ENCODE assay signal across 8 cellular contexts in the genomic region with DNA sequence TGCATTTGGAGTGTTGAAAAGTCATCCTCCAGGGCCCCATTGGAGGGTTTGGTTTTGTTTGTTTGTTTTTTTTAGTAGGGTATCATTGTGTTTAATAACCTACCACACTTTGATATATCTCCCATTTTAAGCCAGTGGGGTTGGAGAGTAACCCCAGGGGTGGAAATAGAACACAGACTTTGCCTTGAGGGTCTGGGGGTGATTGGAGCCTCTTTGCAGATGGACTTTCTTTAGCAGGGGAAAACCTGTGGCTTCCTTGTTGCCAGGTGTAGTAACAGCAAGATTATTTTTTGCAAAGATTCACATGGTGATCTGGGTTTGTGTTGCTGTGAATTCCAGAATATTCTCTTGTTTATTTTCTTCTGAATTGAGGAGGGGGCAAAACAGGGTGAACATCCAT. TPM values are rescaled to one million over a fixed set of nuclear protein-coding genes. Genes with fewer than 3 reads are reported as not detected.
DNase-seq lines count a peak whose midpoint lies in the region; ATAC-seq and TF ChIP-seq lines count a peak whose summit lies in the region.

No MANE protein-coding gene starts in this region.

- no peaks in the 10 kb centered on the region for H3F3A ChIP-seq in OCI-LY1 (ENCODE audit: insufficient read depth, low read length)

- H3K4me1 Mint-ChIP-seq in CD4-positive, alpha-beta memory T cell: peaks cover 28 to 64% (median 49%) of the 10 kb centered on the region in 4 donors
- peaks cover 12% of the 10 kb centered on the region for H3K4me1 Mint-ChIP-seq in endothelial cell (ENCODE audit: unreplicated experiment)

- TF ChIP-seq CTCF in OCI-LY1 (IDR thresholded peaks at IDR 0.05; ENCODE audit: low read length) (no peak), endothelial cell (IDR thresholded peaks at IDR 0.05; ENCODE audit: unreplicated experiment) (no peak), osteoblast (IDR thresholded peaks at IDR 0.05; ENCODE audit: extremely low read depth, low read depth, low read length) (no peak)

- H4K20me1 ChIP-seq in OCI-LY1 (ENCODE audit: insufficient read depth, low read length) (no peaks in the 10 kb centered on the region), osteoblast (ENCODE audit: insufficient read depth, low read length) (peaks cover 36% of the 10 kb centered on the region)

- H2AFZ ChIP-seq in OCI-LY1 (ENCODE audit: low read length) (no peak overlapping the region), osteoblast (ENCODE audit: low read length) (peak overlapping the region; percentile 82)

- no peaks in the 10 kb centered on the region for H3K27me3 ChIP-seq in CD4-positive, alpha-beta memory T cell (ENCODE audit: insufficient read depth, low read length)
- no peaks in the 10 kb centered on the region for H3K27me3 ChIP-seq in OCI-LY1 (ENCODE audit: insufficient read depth, low read length)
- H3K27me3 ChIP-seq in osteoblast (ENCODE audit: insufficient read depth, low read length): no peaks in the 10 kb centered on the region

- no peaks in the 10 kb centered on the region for H3K36me3 ChIP-seq in CD4-positive, alpha-beta memory T cell (ENCODE audit: insufficient read depth, low read length)
- H3K36me3 ChIP-seq in OCI-LY1 (ENCODE audit: insufficient read depth, low read length) (peaks cover 6% of the 10 kb centered on the region; the same call in 1 of the 2 replicates), osteoblast (ENCODE audit: insufficient read depth, low read length) (no peaks in the 10 kb centered on the region)

- peaks cover 58% of the 10 kb centered on the region for H3K4me1 ChIP-seq in CD4-positive, alpha-beta memory T cell (ENCODE audit: insufficient read depth, low read length)
- H3K4me1 ChIP-seq in OCI-LY1 (ENCODE audit: insufficient read depth, low read length, severe bottlenecking) (peaks cover 35% of the 10 kb centered on the region), osteoblast (ENCODE audit: insufficient read depth, low read length) (peaks cover 29% of the 10 kb centered on the region)

- no peak for ATAC-seq in GM18867 (IDR thresholded peaks at IDR 0.05; ENCODE audit: unreplicated experiment)
- no peak for ATAC-seq in GM19455 (IDR thresholded peaks at IDR 0.05; ENCODE audit: unreplicated experiment)

- peak overlapping the region; percentile 94 to 100 (median 99) for H3K27ac Mint-ChIP-seq in CD4-positive, alpha-beta memory T cell
- H3K27ac Mint-ChIP-seq in endothelial cell (ENCODE audit: unreplicated experiment): peak overlapping the region; percentile 48

- H3K9me3 Mint-ChIP-seq in CD4-positive, alpha-beta memory T cell: no peaks in the 10 kb centered on the region
- H3K9me3 Mint-ChIP-seq in endothelial cell (ENCODE audit: unreplicated experiment): no peaks in the 10 kb centered on the region

- no peaks in the 10 kb centered on the region for H3K9me2 ChIP-seq in OCI-LY1 (ENCODE audit: low read depth, low read length)

- no peaks in the 10 kb centered on the region for H3K9me3 ChIP-seq in CD4-positive, alpha-beta memory T cell (ENCODE audit: control insufficient read depth in 1 of 2, low read length in 2 of 2)
- H3K9me3 ChIP-seq in OCI-LY1 (ENCODE audit: low read length): no peaks in the 10 kb centered on the region
- H3K9me3 ChIP-seq in osteoblast (ENCODE audit: low read depth, low read length): no peaks in the 10 kb centered on the region

- POLR2A ChIA-PET in CD4-positive, alpha-beta memory T cell (lab: Charles Lee; ENCODE audit: partially characterized antibody): interaction anchor here (0.6 to 1.8 kb wide), 7 partner anchors 9 to 172 kb away, joined by 3 to 24 read pairs (median 5); a partner anchor contains a TSS

- H3K79me2 ChIP-seq in OCI-LY1 (ENCODE audit: insufficient read depth, low read length) (peaks cover 62% of the 10 kb centered on the region), osteoblast (ENCODE audit: insufficient read depth, low read length) (peaks cover 67% of the 10 kb centered on the region)

- intact Hi-C loops in CD4-positive, alpha-beta memory T cell (cut with micrococcal nuclease): loop anchor here (1.0 kb wide), 2 partner anchors 10 to 63 kb away; a partner anchor contains a TSS

- no peak for DNase-seq in CD4-positive, alpha-beta memory T cell
- no peak for DNase-seq in endothelial cell (ENCODE audit: low spot score)
- DNase-seq in osteoblast (ENCODE audit: insufficient read length, low spot score, missing footprints): no peak
- no peak for DNase-seq in germinal center (ENCODE audit: low spot score)
- no peak for DNase-seq in DMS79 treated with DMSO at 0.1 percent for 48 hours (lab: John Stamatoyannopoulos, UW)

- H3K4me2 ChIP-seq in OCI-LY1 (ENCODE audit: low read length) (peak overlapping the region; percentile 75), osteoblast (ENCODE audit: insufficient read depth, low read length) (peak overlapping the region; percentile 96)

- peaks cover 2 to 22% of the 10 kb centered on the region in 2 donors for H3K36me3 Mint-ChIP-seq in CD4-positive, alpha-beta memory T cell
- H3K36me3 Mint-ChIP-seq in endothelial cell (ENCODE audit: low read depth, unreplicated experiment): peaks cover 3% of the 10 kb centered on the region

- H3K27ac ChIP-seq in CD4-positive, alpha-beta memory T cell (ENCODE audit: low read depth, low read length): peak overlapping the region; percentile 76
- H3K27ac ChIP-seq in OCI-LY1 (ENCODE audit: low read depth, low read length, poor library complexity, severe bottlenecking): peak overlapping the region; percentile 79
- H3K27ac ChIP-seq in osteoblast (ENCODE audit: low read depth, low read length): peak overlapping the region; percentile 83

- H3K4me3 ChIP-seq in CD4-positive, alpha-beta memory T cell (ENCODE audit: low read length in 2 of 2): peak overlapping the region; percentile 58 to 92
- peak overlapping the region; percentile 80 for H3K4me3 ChIP-seq in OCI-LY1 (ENCODE audit: low read depth, low read length, poor library complexity, severe bottlenecking)
- peak overlapping the region; percentile 80 for H3K4me3 ChIP-seq in osteoblast (ENCODE audit: insufficient read depth, low read length)

- CTCF ChIA-PET in CD4-positive, alpha-beta memory T cell (lab: Charles Lee; ENCODE audit: partially characterized antibody): interaction anchor here (0.6 to 1.7 kb wide), 3 partner anchors 9 to 76 kb away, joined by 3 to 7 read pairs (median 3); no protein-coding TSS in a partner anchor

- no peaks in the 10 kb centered on the region for H3K27me3 Mint-ChIP-seq in CD4-positive, alpha-beta memory T cell
- H3K27me3 Mint-ChIP-seq in endothelial cell (ENCODE audit: unreplicated experiment): peaks cover 6% of the 10 kb centered on the region

- H3K4me3 Mint-ChIP-seq in CD4-positive, alpha-beta memory T cell: peak overlapping the region; percentile 85 to 98 (median 96)
- peak overlapping the region; percentile 95 for H3K4me3 Mint-ChIP-seq in endothelial cell (ENCODE audit: unreplicated experiment)

- peak overlapping the region; percentile 95 for H3K9ac ChIP-seq in OCI-LY1 (ENCODE audit: low read length)

RNA-seq across cellular contexts. Expression of a gene that starts 1.5 kb away (rescaled TPM):
- 10 to 100 TPM; 57.3 to 69.9 TPM for total RNA-seq in CD4-positive, alpha-beta memory T cell
- polyA plus RNA-seq in CD4-positive, alpha-beta memory T cell: 10 to 100 TPM in 1 of 2 donors, 1 to 10 TPM in 1; 1.9 to 11.0 TPM
- 21.8 TPM for total RNA-seq in endothelial cell (ENCODE audit: unreplicated experiment)
- 33.7 and 37.7 TPM in 2 replicates for total RNA-seq in osteoblast
